23 cellular contexts compared by ENCODE assay signal in genomic region chr22:46179748-46180147, GRCh38.
"Had no signal": no experiment of that assay in that cellular context is flagged by ENCODE, and none has a peak within 500 bp of the region (broad histone marks: within the 10 kb centered on the region; RNA-seq: fewer than 3 reads in every experiment).

No MANE protein-coding gene starts in this region.

- ATAC-seq: T-cell had no signal

- H3K27ac Mint-ChIP-seq: T-cell had no signal

- H3K4me3 ChIP-seq: MG63 had no signal

- H3K9ac ChIP-seq: SK-N-SH had no signal

- H3K27me3 Mint-ChIP-seq: T-cell had no signal

- H3K4me2 ChIP-seq: SK-N-SH had no signal

- DNase-seq: Karpas-422, KG1, MG63, NCI-H1092, NCI-H1105 treated with DMSO at 0.1 percent for 48 hours, NCI-H1417 treated with DMSO at 0.1 percent for 48 hours, NCI-H146, NCI-H1694 treated with DMSO at 0.1 percent for 48 hours, NCI-H1930, NCI-H2081, NCI-H2107, NCI-H2227 treated with DMSO at 0.1 percent for 48 hours, NCI-H446, NCI-H510A, NCI-H524 treated with DMSO at 0.1 percent for 48 hours, NCI-H69, NCI-H774, RPMI8226, SHP77, SK-N-SH, SW 1271, T-cell had no signal

- H3K36me3 ChIP-seq: MG63 had no signal

- H3K4me3 Mint-ChIP-seq: T-cell had no signal

- FAIRE-seq: RCC 7860 had no signal

- H3K27me3 ChIP-seq: MG63 had no signal
